Comparison of ENCODE assay signal across 21 cellular contexts in genomic region chr6:27500177-27500576, GRCh38. TPM values are rescaled to one million over a fixed set of nuclear protein-coding genes. Genes with fewer than 3 reads are reported as not detected.
DNase-seq lines count a peak whose midpoint lies in the region; ATAC-seq and TF ChIP-seq lines count a peak whose summit lies in the region.
"Had no signal": no experiment of that assay in that cellular context is flagged by ENCODE, and none has a peak within 500 bp of the region (broad histone marks: within the 10 kb centered on the region; RNA-seq: fewer than 3 reads in every experiment).

No MANE protein-coding gene starts in this region.

- ATAC-seq in natural killer cell (no peak), HG03521 (IDR thresholded peaks at IDR 0.05; ENCODE audit: unreplicated experiment) (no peak), GM21390 (IDR thresholded peaks at IDR 0.05; ENCODE audit: unreplicated experiment) (no peak)
- ATAC-seq in natural killer cell treated with Interleukin-12 subunit alpha and Interleukin-12 subunit beta and Interleukin-15 and Interleukin-18, amount 100 ng/mL, for 72 hours: no peak

- H3K27ac ChIP-seq in iPS DF 6.9 (ENCODE audit: low read length): no peak overlapping the region
- H3K27ac ChIP-seq: BLaER1, PC-9, SJSA1 had no signal

- TF ChIP-seq CTCF in natural killer cell (IDR thresholded peaks at IDR 0.05) (no peak), Loucy (conservative IDR thresholded peaks at IDR 0.05; ENCODE audit: low read length) (no peak), progenitor cell of endocrine pancreas (IDR thresholded peaks at IDR 0.05; ENCODE audit: unreplicated experiment) (no peak)

- no peaks in the 10 kb centered on the region for H3K27me3 ChIP-seq in Loucy (ENCODE audit: insufficient read depth, low read length, poor library complexity, severe bottlenecking)
- no peaks in the 10 kb centered on the region for H3K27me3 ChIP-seq in iPS DF 6.9 (ENCODE audit: control insufficient read depth, insufficient read depth, low read length)
- H3K27me3 ChIP-seq: SJSA1 had no signal

- WGBS in iPS DF 6.9 (ENCODE audit: insufficient coverage, insufficient read length): 100% methylated on average over 1 of the region's 2 CpGs

- no peaks in the 10 kb centered on the region for H3K9me2 ChIP-seq in Loucy (replicated peaks; ENCODE audit: low read depth, low read length)

- H3K36me3 ChIP-seq in Loucy (ENCODE audit: insufficient read depth, low read length) (no peaks in the 10 kb centered on the region), iPS DF 6.9 (ENCODE audit: control insufficient read depth, insufficient read depth, low read length) (no peaks in the 10 kb centered on the region)
- H3K36me3 ChIP-seq: BLaER1, MG63, SJSA1 had no signal

- H3K4me1 ChIP-seq in Loucy (ENCODE audit: insufficient read depth, low read length, poor library complexity, severe bottlenecking): peaks cover 11% of the 10 kb centered on the region
- no peaks in the 10 kb centered on the region for H3K4me1 ChIP-seq in iPS DF 6.9 (ENCODE audit: control insufficient read depth, insufficient read depth, low read length)
- H3K4me1 ChIP-seq: SJSA1 had no signal

- intact Hi-C loops in natural killer cell (cut with micrococcal nuclease): loop anchor here (10.0 kb wide), 1 partner anchor 325 kb away; no protein-coding TSS in a partner anchor

- H3K36me3 Mint-ChIP-seq in natural killer cell (no peaks in the 10 kb centered on the region), progenitor cell of endocrine pancreas (ENCODE audit: insufficient read depth) (no peaks in the 10 kb centered on the region)
- peaks cover under 1% of the 10 kb centered on the region for H3K36me3 Mint-ChIP-seq in natural killer cell treated with Interleukin-12 subunit alpha and Interleukin-12 subunit beta and Interleukin-15 and Interleukin-18, amount 100 ng/mL, for 72 hours

- peaks cover 3% of the 10 kb centered on the region; the same call in 1 of the 2 replicates for H3F3A ChIP-seq in Loucy (ENCODE audit: low read depth)

- H2AFZ ChIP-seq in Loucy (ENCODE audit: low read length): no peak overlapping the region
- H2AFZ ChIP-seq: PC-9 had no signal

- H3K4me3 Mint-ChIP-seq in natural killer cell (peak overlapping the region; percentile 62), progenitor cell of endocrine pancreas (ENCODE audit: low read depth) (peak overlapping the region; percentile 26)
- no peak overlapping the region for H3K4me3 Mint-ChIP-seq in natural killer cell treated with Interleukin-12 subunit alpha and Interleukin-12 subunit beta and Interleukin-15 and Interleukin-18, amount 100 ng/mL, for 72 hours

- no peak overlapping the region for H3K9ac ChIP-seq in Loucy (ENCODE audit: low read depth, low read length, poor library complexity, severe bottlenecking)
- H3K9ac ChIP-seq: BLaER1 had no signal

- H3K9me3 ChIP-seq in Loucy (ENCODE audit: insufficient read depth, low read depth, low read length): no peaks in the 10 kb centered on the region
- H3K9me3 ChIP-seq in iPS DF 6.9 (ENCODE audit: control insufficient read depth, insufficient read depth, low read length): no peaks in the 10 kb centered on the region
- H3K9me3 ChIP-seq: MG63, SJSA1 had no signal

- peaks cover 30 to 45% of the 10 kb centered on the region in 2 donors for H3K27me3 Mint-ChIP-seq in natural killer cell (ENCODE audit: low read depth in 2 of 2)
- H3K27me3 Mint-ChIP-seq in natural killer cell treated with Interleukin-12 subunit alpha and Interleukin-12 subunit beta and Interleukin-15 and Interleukin-18, amount 100 ng/mL, for 72 hours: peaks cover 24 to 34% of the 10 kb centered on the region in 2 donors
- peaks cover 30% of the 10 kb centered on the region for H3K27me3 Mint-ChIP-seq in progenitor cell of endocrine pancreas

- no peak overlapping the region for H3K4me3 ChIP-seq in Loucy (ENCODE audit: low read length, poor library complexity, severe bottlenecking)
- peak overlapping the region; percentile 32; the same call in 1 of the 2 replicates for H3K4me3 ChIP-seq in iPS DF 6.9 (ENCODE audit: low read length)
- H3K4me3 ChIP-seq: BLaER1, MG63, PC-9, SJSA1 had no signal

- H3K27ac Mint-ChIP-seq in natural killer cell (peak overlapping the region in 1 of 2 donors; percentile 26), progenitor cell of endocrine pancreas (no peak overlapping the region)
- H3K27ac Mint-ChIP-seq in natural killer cell treated with Interleukin-12 subunit alpha and Interleukin-12 subunit beta and Interleukin-15 and Interleukin-18, amount 100 ng/mL, for 72 hours: no peak overlapping the region

- H3K4me1 Mint-ChIP-seq in natural killer cell: peaks cover 29 to 36% of the 10 kb centered on the region in 2 donors
- H3K4me1 Mint-ChIP-seq in natural killer cell treated with Interleukin-12 subunit alpha and Interleukin-12 subunit beta and Interleukin-15 and Interleukin-18, amount 100 ng/mL, for 72 hours (ENCODE audit: low read depth in 2 of 2): peaks cover 30 to 35% of the 10 kb centered on the region in 2 donors
- H3K4me1 Mint-ChIP-seq in progenitor cell of endocrine pancreas (ENCODE audit: low read depth): peaks cover 7% of the 10 kb centered on the region

- no peaks in the 10 kb centered on the region for H3K79me2 ChIP-seq in Loucy (ENCODE audit: insufficient read depth, low read length)

- H3K4me2 ChIP-seq in Loucy (ENCODE audit: low read depth, low read length, poor library complexity, severe bottlenecking): peak overlapping the region; percentile 24
- H3K4me2 ChIP-seq: BLaER1, PC-9 had no signal

- H4K20me1 ChIP-seq in Loucy (ENCODE audit: insufficient read depth, low read length, poor library complexity, severe bottlenecking): no peaks in the 10 kb centered on the region
- H4K20me1 ChIP-seq: BLaER1 had no signal

- H3K9me3 Mint-ChIP-seq in natural killer cell (peaks cover 0 to 3% of the 10 kb centered on the region in 2 donors), progenitor cell of endocrine pancreas (ENCODE audit: low read depth) (peaks cover 2% of the 10 kb centered on the region)
- no peaks in the 10 kb centered on the region for H3K9me3 Mint-ChIP-seq in natural killer cell treated with Interleukin-12 subunit alpha and Interleukin-12 subunit beta and Interleukin-15 and Interleukin-18, amount 100 ng/mL, for 72 hours

- DNase-seq in natural killer cell (no peak), iPS DF 6.9 (ENCODE audit: low read depth, low spot score) (no peak), progenitor cell of endocrine pancreas (ENCODE audit: low spot score, unreplicated experiment) (no peak)
- DNase-seq in natural killer cell treated with Interleukin-12 subunit alpha and Interleukin-12 subunit beta and Interleukin-15 and Interleukin-18, amount 100 ng/mL, for 72 hours (ENCODE audit: low spot score): no peak
- no peak for DNase-seq in stimulated activated CD4-positive, alpha-beta T cell treated with anti-CD3 and anti-CD28 coated beads, Interleukin-1b, Interleukin-23, amount 100 ng/mL, for 48 hours
- DNase-seq: DMS 273 treated with DMSO at 0.1 percent for 48 hours, DND-41, IMR-90, Karpas-422, MG63, NCI-H1048, NCI-H1436, NCI-H1930, NCI-H2171, NCI-H526, PC-9 had no signal

RNA-seq across cellular contexts. Expression of gene ZNF184, which starts 27.3 kb away (rescaled TPM):
- total RNA-seq in natural killer cell (10 to 100 TPM; 12.8 to 21.7 (median 16.2) TPM), progenitor cell of endocrine pancreas (17.9 and 18.5 TPM in 2 replicates)
- total RNA-seq in natural killer cell treated with Interleukin-12 subunit alpha and Interleukin-12 subunit beta and Interleukin-15 and Interleukin-18, amount 100 ng/mL, for 72 hours: 1 to 10 TPM; 6.4 to 8.6 TPM
